16 cellular contexts compared by ENCODE assay signal in genomic region chr7:22765609-22766008, GRCh38. TPM values are rescaled to one million over a fixed set of nuclear protein-coding genes. Genes with fewer than 3 reads are reported as not detected.
DNase-seq lines count a peak whose midpoint lies in the region; ATAC-seq and TF ChIP-seq lines count a peak whose summit lies in the region.
"Had no signal": no experiment of that assay in that cellular context is flagged by ENCODE, and none has a peak within 500 bp of the region (broad histone marks: within the 10 kb centered on the region; RNA-seq: fewer than 3 reads in every experiment).

No MANE protein-coding gene starts in this region.

- no peaks in the 10 kb centered on the region for H3K9me3 Mint-ChIP-seq in CD4-positive, alpha-beta T cell
- H3K9me3 Mint-ChIP-seq in activated CD4-positive, alpha-beta T cell treated with anti-CD3 and anti-CD28 coated beads for 36 hours (ENCODE audit: low read depth) = no peaks in the 10 kb centered on the region
- H3K9me3 Mint-ChIP-seq: activated T-helper 17 cell treated with anti-CD3 and anti-CD28 coated beads, Interleukin-2, amount 50 U/mL, for 72 hours had no signal

- H3K27me3 ChIP-seq in CD4-positive, alpha-beta T cell (ENCODE audit: control insufficient read depth, insufficient read depth, low read length) = no peaks in the 10 kb centered on the region

- intact Hi-C loops in CD4-positive, alpha-beta T cell (cut with DNase I, micrococcal nuclease) = no loop called here
- intact Hi-C loops in activated CD4-positive, alpha-beta T cell treated with anti-CD3 and anti-CD28 coated beads for 36 hours (cut with DNase I, micrococcal nuclease) = no loop called here

- ATAC-seq in GM18499 (IDR thresholded peaks at IDR 0.05; ENCODE audit: insufficient read depth, unreplicated experiment) = peak; percentile 90
- peak; percentile 82 for ATAC-seq in GM19467 (IDR thresholded peaks at IDR 0.05; ENCODE audit: unreplicated experiment)
- peak; percentile 74 for ATAC-seq in HG02981 (IDR thresholded peaks at IDR 0.05; ENCODE audit: unreplicated experiment)
- ATAC-seq in CD4-positive, alpha-beta T cell (ENCODE audit: poor library complexity) = no peak
- no peak for ATAC-seq in HG03439 (IDR thresholded peaks at IDR 0.05; ENCODE audit: unreplicated experiment)
- no peak for ATAC-seq in activated CD4-positive, alpha-beta T cell treated with anti-CD3 and anti-CD28 coated beads for 36 hours
- ATAC-seq: activated T-helper 17 cell treated with anti-CD3 and anti-CD28 coated beads, Interleukin-2, amount 50 U/mL, for 72 hours; esophagus mucosa; HepG2; WTC11 had no signal

- peak; percentile 47 for DNase-seq in MV-4-11 (lab: John Stamatoyannopoulos, UW)
- no peak for DNase-seq in effector CD8-positive, alpha-beta T cell (lab: John Stamatoyannopoulos, UW)
- no peak for DNase-seq in CD4-positive, alpha-beta T cell
- DNase-seq in activated CD4-positive, alpha-beta T cell treated with anti-CD3 and anti-CD28 coated beads for 36 hours = no peak
- DNase-seq: EL, GOT3, NCI-H2029 treated with DMSO at 0.1 percent for 48 hours had no signal

- no peak overlapping the region for H3K27ac ChIP-seq in CD4-positive, alpha-beta T cell (ENCODE audit: low read depth, low read length)

- H3K36me3 Mint-ChIP-seq in CD4-positive, alpha-beta T cell (ENCODE audit: low read depth) = no peaks in the 10 kb centered on the region
- H3K36me3 Mint-ChIP-seq in activated CD4-positive, alpha-beta T cell treated with anti-CD3 and anti-CD28 coated beads for 36 hours (ENCODE audit: low read depth) = no peaks in the 10 kb centered on the region

- no peaks in the 10 kb centered on the region for H3K9me3 ChIP-seq in CD4-positive, alpha-beta T cell (ENCODE audit: control insufficient read depth, low read length)

- no peak for TF ChIP-seq CTCF in CD4-positive, alpha-beta T cell (IDR thresholded peaks at IDR 0.05)

- H3K27me3 Mint-ChIP-seq in CD4-positive, alpha-beta T cell = peaks cover 60% of the 10 kb centered on the region
- peaks cover 40% of the 10 kb centered on the region for H3K27me3 Mint-ChIP-seq in activated CD4-positive, alpha-beta T cell treated with anti-CD3 and anti-CD28 coated beads for 36 hours

- H3K4me1 Mint-ChIP-seq in CD4-positive, alpha-beta T cell (ENCODE audit: low read depth) = no peaks in the 10 kb centered on the region
- no peaks in the 10 kb centered on the region for H3K4me1 Mint-ChIP-seq in activated CD4-positive, alpha-beta T cell treated with anti-CD3 and anti-CD28 coated beads for 36 hours
- H3K4me1 Mint-ChIP-seq: activated T-helper 17 cell treated with anti-CD3 and anti-CD28 coated beads, Interleukin-2, amount 50 U/mL, for 72 hours; WTC11 had no signal

- no peak overlapping the region for H3K27ac Mint-ChIP-seq in CD4-positive, alpha-beta T cell
- no peak overlapping the region for H3K27ac Mint-ChIP-seq in activated CD4-positive, alpha-beta T cell treated with anti-CD3 and anti-CD28 coated beads for 36 hours
- H3K27ac Mint-ChIP-seq: activated T-helper 17 cell treated with anti-CD3 and anti-CD28 coated beads, Interleukin-2, amount 50 U/mL, for 72 hours; WTC11 had no signal

- no peak overlapping the region for H3K4me3 Mint-ChIP-seq in CD4-positive, alpha-beta T cell
- no peak overlapping the region for H3K4me3 Mint-ChIP-seq in activated CD4-positive, alpha-beta T cell treated with anti-CD3 and anti-CD28 coated beads for 36 hours
- H3K4me3 Mint-ChIP-seq: activated T-helper 17 cell treated with anti-CD3 and anti-CD28 coated beads, Interleukin-2, amount 50 U/mL, for 72 hours; WTC11 had no signal

- CTCF ChIA-PET in CD4-positive, alpha-beta T cell (lab: Charles Lee) = no interaction called here
- CTCF ChIA-PET in activated CD4-positive, alpha-beta T cell treated with anti-CD3 and anti-CD28 coated beads for 36 hours (lab: Charles Lee) = interaction anchor here (1.9 kb wide), 1 partner anchor 19 kb away, joined by 5 read pairs; no protein-coding TSS in a partner anchor

- POLR2A ChIA-PET in CD4-positive, alpha-beta T cell (lab: Charles Lee) = no interaction called here
- POLR2A ChIA-PET in activated CD4-positive, alpha-beta T cell treated with anti-CD3 and anti-CD28 coated beads for 36 hours (lab: Charles Lee) = no interaction called here

RNA-seq across cellular contexts. Expression of gene IL6, which starts 38.6 kb away (rescaled TPM):
- total RNA-seq in CD4-positive, alpha-beta T cell = not detected
- 1 to 10 TPM; 1.6 to 4.5 TPM for total RNA-seq in activated CD4-positive, alpha-beta T cell treated with anti-CD3 and anti-CD28 coated beads for 36 hours
- total RNA-seq: esophagus mucosa, HepG2, temporal lobe had no signal

RNA-seq across cellular contexts. Expression of gene TOMM7, which starts 57.0 kb away (rescaled TPM):
- total RNA-seq in CD4-positive, alpha-beta T cell = 100 to 1,000 TPM; 503 to 549 TPM
- total RNA-seq in activated CD4-positive, alpha-beta T cell treated with anti-CD3 and anti-CD28 coated beads for 36 hours = 100 to 1,000 TPM in 1 of 2 experiments, 10 to 100 TPM in 1; 73.7 to 254 TPM

Comparison
In these comparisons a context has a peak if more than half of its experiments do, and no peak if none do; other contexts are left out.
1. ATAC-seq: peak in GM18499 (single experiment), GM19467 (single experiment) and HG02981 (single experiment); none in CD4-positive, alpha-beta T cell (single experiment), HG03439 (single experiment) and activated CD4-positive, alpha-beta T cell treated with anti-CD3 and anti-CD28 coated beads for 36 hours (single experiment).